Comparison of ENCODE assay signal across 18 cellular contexts in the genomic region with DNA sequence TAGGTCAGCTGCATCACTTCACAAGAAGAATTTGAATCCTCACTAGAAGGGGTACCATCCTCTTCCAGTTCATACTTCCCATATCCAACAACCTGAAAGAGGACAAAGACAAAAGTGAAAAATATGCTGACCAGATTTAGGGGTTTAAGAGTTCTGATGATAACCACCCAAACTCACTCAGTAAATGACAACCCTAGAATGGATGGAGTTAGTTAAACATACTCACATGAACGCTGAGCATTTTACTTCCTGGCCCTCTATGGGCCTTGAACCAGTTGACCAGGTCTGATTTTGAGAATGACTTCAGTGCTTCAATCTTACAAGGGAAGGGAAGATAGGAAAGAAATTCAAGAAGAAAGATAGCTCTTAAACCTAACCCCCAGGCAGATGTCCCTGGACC.
DNase-seq lines count a peak whose midpoint lies in the region; ATAC-seq, FAIRE-seq and TF ChIP-seq lines count a peak whose summit lies in the region.
"Had no signal": no experiment of that assay in that cellular context is flagged by ENCODE, and none has a peak within 500 bp of the region (broad histone marks: within the 10 kb centered on the region; RNA-seq: fewer than 3 reads in every experiment).

No MANE protein-coding gene starts in this region.

- no peak overlapping the region for H2AFZ ChIP-seq in HepG2 (ENCODE audit: low read length)
- H2AFZ ChIP-seq in H1 (ENCODE audit: low read length): no peak overlapping the region

- no peak overlapping the region for H2BK20ac ChIP-seq in H1 (ENCODE audit: low read length)

- ATAC-seq in HepG2 (no peak), right lobe of liver (no peak), GM21367 (IDR thresholded peaks at IDR 0.05; ENCODE audit: unreplicated experiment) (no peak)
- no peak for ATAC-seq in stimulated activated naive B cell treated with anti-CD40 and anti-IgM and Interleukin-4, amounts not matched to agents 10 μg/mL and 1 μg/mL and 100 μg/mL, for 72 hours (replicated peaks)

- no peak overlapping the region for H4K5ac ChIP-seq in H1 (ENCODE audit: insufficient read length, low read depth, low read length)

- H3K79me2 ChIP-seq in HepG2 (ENCODE audit: insufficient read depth, low read length) (no peaks in the 10 kb centered on the region), H1 (ENCODE audit: control insufficient read depth in 1 of 2, insufficient read depth in 2 of 2, low read length in 2 of 2) (no peaks in the 10 kb centered on the region)

- no peaks in the 10 kb centered on the region for H3K79me1 ChIP-seq in H1 (ENCODE audit: low read depth, low read length)

- H2BK5ac ChIP-seq in H1 (ENCODE audit: low read depth, low read length): no peak overlapping the region

- DNase-seq in HepG2 (ENCODE audit: low spot score): no peak
- no peak for DNase-seq in right lobe of liver
- no peak for DNase-seq in activated T-helper 2 cell treated with anti-CD3 and anti-CD28 coated beads, Interferon-gamma antibody, Interleukin-2, Interleukin-4, amounts not matched to agents 10 μg/mL and 5 μg/mL and 100 μg/mL, durations not matched to agents 14 hours and 24 hours and 36 hours (ENCODE audit: low spot score)
- DNase-seq in H1 (ENCODE audit: low read depth in 1 of 2, low spot score in 2 of 2): no peak
- DNase-seq in stimulated activated naive B cell treated with anti-CD40 and anti-IgM and Interleukin-4, amounts not matched to agents 10 μg/mL and 1 μg/mL and 100 μg/mL, for 72 hours: no peak
- no peak for DNase-seq in dedifferentiated amniotic fluid mesenchymal stem cell (ENCODE audit: extremely low spot score)
- DNase-seq: AML-193, DND-41, H9, NCI-H1417 treated with DMSO at 0.1 percent for 48 hours, NCI-H187 treated with DMSO at 0.1 percent for 48 hours, NCI-H2227 treated with DMSO at 0.1 percent for 48 hours, NCI-H510A treated with DMSO at 0.1 percent for 48 hours, NCI-H774, OCI-M1, Right ventricle myocardium superior had no signal

- H3K27me3 Mint-ChIP-seq in activated T-helper 2 cell treated with anti-CD3 and anti-CD28 coated beads, Interferon-gamma antibody, Interleukin-2, Interleukin-4, amounts not matched to agents 10 μg/mL and 5 μg/mL and 100 μg/mL, durations not matched to agents 14 hours and 24 hours and 36 hours (ENCODE audit: low read depth): no peaks in the 10 kb centered on the region
- H3K27me3 Mint-ChIP-seq in stimulated activated naive B cell treated with anti-CD40 and anti-IgM and Interleukin-4, amounts not matched to agents 10 μg/mL and 1 μg/mL and 100 μg/mL, for 72 hours: no peaks in the 10 kb centered on the region

- TF ChIP-seq RAD21 in HepG2 (CRISPR knock-in tag; IDR thresholded peaks at IDR 0.05) (no peak), H1 (IDR thresholded peaks at IDR 0.05 in 1 of 2, conservative IDR thresholded peaks at IDR 0.05 in 1 of 2; ENCODE audit: low read depth in 2 of 2, low read length in 2 of 2) (no peak)

- no peak overlapping the region for H2BK15ac ChIP-seq in H1 (ENCODE audit: low read length)

- H2AK5ac ChIP-seq in H1 (ENCODE audit: low read depth, low read length): no peak overlapping the region

- H3K4me2 ChIP-seq in HepG2 (ENCODE audit: low read depth, low read length) (no peak overlapping the region), H1 (ENCODE audit: insufficient read depth in 1 of 2, low read depth in 2 of 2, low read length in 2 of 2) (no peak overlapping the region)

- no peak overlapping the region for H3K9ac ChIP-seq in HepG2 (ENCODE audit: insufficient read depth, low read depth, low read length)
- H3K9ac ChIP-seq in H1 (replicated peaks in 1 of 4; ENCODE audit: extremely low read depth in 1 of 4, low read depth in 3 of 4, low read length in 3 of 4): no peak overlapping the region

- no peaks in the 10 kb centered on the region for H3K9me3 Mint-ChIP-seq in activated T-helper 2 cell treated with anti-CD3 and anti-CD28 coated beads, Interferon-gamma antibody, Interleukin-2, Interleukin-4, amounts not matched to agents 10 μg/mL and 5 μg/mL and 100 μg/mL, durations not matched to agents 14 hours and 24 hours and 36 hours
- no peaks in the 10 kb centered on the region for H3K9me3 Mint-ChIP-seq in stimulated activated naive B cell treated with anti-CD40 and anti-IgM and Interleukin-4, amounts not matched to agents 10 μg/mL and 1 μg/mL and 100 μg/mL, for 72 hours
- H3K9me3 Mint-ChIP-seq: CD14-positive monocyte, H9 had no signal

- in situ Hi-C loops in HepG2 (cut with HindIII; ENCODE audit: extremely low pct_ligation_motif_present, low pct_unique_long_range_greater_than_20kb): no loop called here

- no peak overlapping the region for H3K27ac ChIP-seq in HepG2 (ENCODE audit: extremely low read length, insufficient read depth, low read length)
- H3K27ac ChIP-seq in right lobe of liver: no peak overlapping the region
- H3K27ac ChIP-seq in H1 (ENCODE audit: low read depth, low read length): no peak overlapping the region

- H4K8ac ChIP-seq in H1 (ENCODE audit: extremely low read depth, insufficient read depth, low read length): no peak overlapping the region

- no peaks in the 10 kb centered on the region for H3K23me2 ChIP-seq in H1 (ENCODE audit: low read depth, low read length)

- FAIRE-seq in HepG2 (lab: Jason Lieb, UNC) (no peak), H1 (lab: Jason Lieb, UNC) (no peak)

- H3K14ac ChIP-seq in H1 (ENCODE audit: insufficient read length): no peak overlapping the region

- no peak overlapping the region for H2BK120ac ChIP-seq in H1 (replicated peaks; ENCODE audit: low read depth, low read length)

- H3K36me3 ChIP-seq in HepG2 (replicated peaks in 1 of 2; ENCODE audit: control insufficient read depth in 1 of 2, insufficient read depth in 2 of 2, low read length in 2 of 2) (peaks cover 39 to 86% of the 10 kb centered on the region in 2 experiments), right lobe of liver (peaks cover 8 to 88% (median 50%) of the 10 kb centered on the region in 4 donors), H1 (ENCODE audit: control insufficient read depth in 2 of 4, insufficient read depth in 4 of 4, low read length in 3 of 4) (peaks cover 27 to 89% (median 71%) of the 10 kb centered on the region in 4 experiments)

- WGBS in HepG2 (ENCODE audit: low lambda C conversion rate): 89% methylated on average over 1 of the region's 1 CpG
- WGBS in right lobe of liver (ENCODE audit: insufficient coverage, low coverage, low lambda C conversion rate, missing lambda C conversion rate): 86% methylated on average over 1 of the region's 1 CpG
- 77% methylated on average over 1 of the region's 1 CpG; no CpG with 5 or more reads in 1 of the 2 experiments for WGBS in H1 (ENCODE audit: extremely low coverage in 1 of 2, insufficient coverage in 1 of 2, insufficient read length in 1 of 2, insufficient replicate concordance in 2 of 2, low coverage in 1 of 2, low lambda C conversion rate in 2 of 2, missing lambda C conversion rate in 1 of 2), 2 experiments

- TSS peak; percentile 2 for BruUV-seq in HepG2 (replicated peaks; lab: Mats Ljungman, UMichigan)

- no peaks in the 10 kb centered on the region for H3K9me3 ChIP-seq in HepG2 (ENCODE audit: low read length)
- no peaks in the 10 kb centered on the region for H3K9me3 ChIP-seq in right lobe of liver
- H3K9me3 ChIP-seq in H1 (ENCODE audit: insufficient read depth in 2 of 2, low read depth in 1 of 2, low read length in 1 of 2): no peaks in the 10 kb centered on the region

- no peak overlapping the region for H3K18ac ChIP-seq in H1 (ENCODE audit: extremely low read depth, low read length)

- no peak overlapping the region for H2BK12ac ChIP-seq in H1 (ENCODE audit: low read depth, low read length)

- H4K91ac ChIP-seq in H1 (replicated peaks; ENCODE audit: insufficient read length, low read length): no peak overlapping the region

- TF ChIP-seq CTCF in HepG2 (CRISPR knock-in tag; IDR thresholded peaks at IDR 0.05) (no peak), right lobe of liver (IDR thresholded peaks at IDR 0.05) (no peak), H1 (IDR thresholded peaks at IDR 0.05; ENCODE audit: control extremely low read depth in 1 of 3, insufficient read depth in 1 of 3, low read depth in 1 of 3, low read length in 3 of 3) (no peak)

- no peak for TF ChIP-seq POLR2A in HepG2 (IDR thresholded peaks at IDR 0.05; ENCODE audit: insufficient read depth in 1 of 2, low read depth in 2 of 2, low read length in 2 of 2)
- no peak for TF ChIP-seq POLR2A in right lobe of liver (IDR thresholded peaks at IDR 0.05)
- no peak for TF ChIP-seq POLR2A in H1 (IDR thresholded peaks at IDR 0.05; ENCODE audit: control extremely low read depth in 1 of 2, low read depth in 2 of 2, low read length in 2 of 2)

- H3K4me1 ChIP-seq in HepG2 (ENCODE audit: insufficient read depth, low read length): no peaks in the 10 kb centered on the region
- H3K4me1 ChIP-seq in right lobe of liver: peaks cover 0 to 17% (median 5%) of the 10 kb centered on the region in 4 donors
- H3K4me1 ChIP-seq in H1 (replicated peaks in 1 of 4; ENCODE audit: control insufficient read depth in 3 of 4, insufficient read depth in 4 of 4, low read length in 3 of 4): no peaks in the 10 kb centered on the region

- H3K36me3 Mint-ChIP-seq in activated T-helper 2 cell treated with anti-CD3 and anti-CD28 coated beads, Interferon-gamma antibody, Interleukin-2, Interleukin-4, amounts not matched to agents 10 μg/mL and 5 μg/mL and 100 μg/mL, durations not matched to agents 14 hours and 24 hours and 36 hours (ENCODE audit: low read depth): peaks cover 93% of the 10 kb centered on the region
- peaks cover 43 to 81% of the 10 kb centered on the region in 2 donors for H3K36me3 Mint-ChIP-seq in stimulated activated naive B cell treated with anti-CD40 and anti-IgM and Interleukin-4, amounts not matched to agents 10 μg/mL and 1 μg/mL and 100 μg/mL, for 72 hours

- TF ChIP-seq EP300 in HepG2 (IDR thresholded peaks at IDR 0.05; ENCODE audit: low read depth in 2 of 2, low read length in 2 of 2) (no peak), HepG2 (CRISPR knock-in tag; IDR thresholded peaks at IDR 0.05; ENCODE audit: borderline replicate concordance) (no peak), H1 (IDR thresholded peaks at IDR 0.05; ENCODE audit: borderline replicate concordance in 1 of 2, low read depth in 2 of 2, low read length in 2 of 2) (no peak)

- intact Hi-C loops in HepG2 (cut with micrococcal nuclease; ENCODE audit: unreplicated experiment) (no loop called here), right lobe of liver (cut with DNase I) (no loop called here)
- intact Hi-C loops in activated T-helper 2 cell treated with anti-CD3 and anti-CD28 coated beads, Interferon-gamma antibody, Interleukin-2, Interleukin-4, amounts not matched to agents 10 μg/mL and 5 μg/mL and 100 μg/mL, durations not matched to agents 14 hours and 24 hours and 36 hours (cut with micrococcal nuclease): no loop called here

- H3K23ac ChIP-seq in H1 (ENCODE audit: insufficient read length): no peak overlapping the region

- H3K4me3 ChIP-seq in HepG2 (replicated peaks in 1 of 3; ENCODE audit: insufficient read depth in 1 of 3, low read depth in 2 of 3, low read length in 3 of 3) (no peak overlapping the region), right lobe of liver (no peak overlapping the region), H1 (ENCODE audit: extremely low read depth in 1 of 4, insufficient read depth in 2 of 4, low read depth in 3 of 4, low read length in 4 of 4) (no peak overlapping the region)

- CTCF ChIA-PET in HepG2 (lab: Yijun Ruan, JAX; ENCODE audit: low intra/inter-chr PET ratio, low total read pairs) (no interaction called here), H1 (lab: Charles Lee; ENCODE audit: partially characterized antibody) (no interaction called here)

- H3K56ac ChIP-seq in H1 (replicated peaks; ENCODE audit: insufficient read length, low read depth, low read length): no peak overlapping the region

- peak overlapping the region; percentile 7 for H3K27ac Mint-ChIP-seq in activated T-helper 2 cell treated with anti-CD3 and anti-CD28 coated beads, Interferon-gamma antibody, Interleukin-2, Interleukin-4, amounts not matched to agents 10 μg/mL and 5 μg/mL and 100 μg/mL, durations not matched to agents 14 hours and 24 hours and 36 hours
- peak overlapping the region; percentile 37 for H3K27ac Mint-ChIP-seq in stimulated activated naive B cell treated with anti-CD40 and anti-IgM and Interleukin-4, amounts not matched to agents 10 μg/mL and 1 μg/mL and 100 μg/mL, for 72 hours

- H3K27me3 ChIP-seq in HepG2 (ENCODE audit: control insufficient read depth in 1 of 2, insufficient read depth in 2 of 2, low read length in 2 of 2) (no peaks in the 10 kb centered on the region), right lobe of liver (no peaks in the 10 kb centered on the region), H1 (replicated peaks in 1 of 4; ENCODE audit: control insufficient read depth in 3 of 4, extremely low read depth in 1 of 4, insufficient read depth in 3 of 4, low read length in 3 of 4) (no peaks in the 10 kb centered on the region)

- H3K4me3 Mint-ChIP-seq in activated T-helper 2 cell treated with anti-CD3 and anti-CD28 coated beads, Interferon-gamma antibody, Interleukin-2, Interleukin-4, amounts not matched to agents 10 μg/mL and 5 μg/mL and 100 μg/mL, durations not matched to agents 14 hours and 24 hours and 36 hours (ENCODE audit: low read depth): no peak overlapping the region
- no peak overlapping the region for H3K4me3 Mint-ChIP-seq in stimulated activated naive B cell treated with anti-CD40 and anti-IgM and Interleukin-4, amounts not matched to agents 10 μg/mL and 1 μg/mL and 100 μg/mL, for 72 hours
- H3K4me3 Mint-ChIP-seq: CD14-positive monocyte, H9 had no signal

- H4K20me1 ChIP-seq in HepG2 (ENCODE audit: insufficient read depth, low read length) (no peaks in the 10 kb centered on the region), H1 (replicated peaks in 1 of 2; ENCODE audit: control insufficient read depth in 1 of 2, insufficient read depth in 2 of 2, low read length in 2 of 2) (peaks cover 0 to 5% of the 10 kb centered on the region in 2 experiments)

- H3K4ac ChIP-seq in H1 (replicated peaks; ENCODE audit: insufficient read length, low read depth, low read length): no peak overlapping the region

- peaks cover 15% of the 10 kb centered on the region for H3K4me1 Mint-ChIP-seq in activated T-helper 2 cell treated with anti-CD3 and anti-CD28 coated beads, Interferon-gamma antibody, Interleukin-2, Interleukin-4, amounts not matched to agents 10 μg/mL and 5 μg/mL and 100 μg/mL, durations not matched to agents 14 hours and 24 hours and 36 hours (ENCODE audit: low read depth)
- H3K4me1 Mint-ChIP-seq in stimulated activated naive B cell treated with anti-CD40 and anti-IgM and Interleukin-4, amounts not matched to agents 10 μg/mL and 1 μg/mL and 100 μg/mL, for 72 hours: no peaks in the 10 kb centered on the region
- H3K4me1 Mint-ChIP-seq: CD14-positive monocyte, H9 had no signal

- POLR2A ChIA-PET in HepG2 (lab: Yijun Ruan, JAX) (no interaction called here), H1 (lab: Charles Lee; ENCODE audit: partially characterized antibody) (interaction anchor here (1.0 kb wide), 1 partner anchor 9 kb away, joined by 4 read pairs; no protein-coding TSS in a partner anchor)
